23 cellular contexts compared by ENCODE assay signal in the genomic region with DNA sequence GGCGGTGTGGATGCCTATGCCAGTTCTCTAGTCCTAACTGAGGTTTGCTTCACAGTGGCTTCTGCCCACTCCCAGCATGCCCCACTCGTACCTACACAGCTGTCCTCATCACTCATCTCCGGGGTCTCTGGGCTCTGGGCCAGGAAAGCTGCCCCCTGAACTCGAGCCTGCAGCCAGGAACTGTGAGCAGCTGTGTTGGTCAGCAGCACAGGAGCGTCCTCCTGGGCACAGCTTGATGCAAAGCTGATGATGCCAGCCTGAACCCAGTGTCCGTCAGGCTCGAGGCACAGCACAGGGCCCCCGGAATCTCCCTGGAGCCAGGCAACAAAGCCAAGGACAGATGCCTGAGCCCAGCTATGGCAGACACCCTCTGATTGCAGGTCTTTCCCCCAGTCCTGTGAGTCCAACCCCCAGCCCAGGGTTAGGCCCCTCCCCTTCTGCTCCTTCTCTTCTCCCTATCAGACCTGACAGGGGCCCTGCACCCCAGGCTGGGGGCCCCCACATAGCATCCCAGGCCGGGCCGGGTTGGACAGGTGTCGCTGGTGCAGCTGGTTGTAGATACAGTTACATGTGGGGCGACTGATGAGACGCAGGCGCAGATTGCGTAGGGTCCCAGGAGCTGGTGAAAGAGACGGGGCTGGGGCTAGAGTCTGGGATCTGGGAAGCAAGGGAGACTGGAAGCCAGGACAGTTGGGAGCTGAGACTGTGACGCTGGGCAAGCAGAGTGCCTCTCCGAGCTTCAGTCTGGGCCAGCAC. TPM values are rescaled to one million over a fixed set of nuclear protein-coding genes. Genes with fewer than 3 reads are reported as not detected.
A peak's percentile ranks its signal among the peaks of the same experiment; 100 is the strongest.
DNase-seq lines count a peak whose midpoint lies in the region; ATAC-seq and TF ChIP-seq lines count a peak whose summit lies in the region.
"Had no signal": no experiment of that assay in that cellular context is flagged by ENCODE, and none has a peak within 500 bp of the region (broad histone marks: within the 10 kb centered on the region; RNA-seq: fewer than 3 reads in every experiment).

No MANE protein-coding gene starts in this region.

- H3K4me3 Mint-ChIP-seq in brain (peak overlapping the region in 2 of 5 experiments; percentile 50 to 55), nephron (peak overlapping the region in 2 of 3 experiments; percentile 20 to 78)
- H3K4me3 Mint-ChIP-seq: T-helper 17 cell had no signal

- H3K9ac ChIP-seq in MM.1S (ENCODE audit: low read length) = no peak overlapping the region

- H3K27ac Mint-ChIP-seq in brain (peak overlapping the region; percentile 37 to 94 (median 71)), nephron (peak overlapping the region; percentile 74 to 91 (median 85))
- H3K27ac Mint-ChIP-seq: T-helper 17 cell had no signal

- no peaks in the 10 kb centered on the region for H3K9me2 ChIP-seq in MM.1S (replicated peaks; ENCODE audit: insufficient read depth, low read length)

- 84% methylated on average over 18 of the region's 18 CpGs for WGBS in right cardiac atrium

- 0 out of 2 replicates have a peak, but pooled peaks cover 4% of the 10 kb centered on the region for H3F3A ChIP-seq in MM.1S (ENCODE audit: insufficient read depth, low read length)

- no peak overlapping the region for H3K4me3 ChIP-seq in right cardiac atrium (ENCODE audit: low read length)
- H3K4me3 ChIP-seq in lower lobe of right lung = no peak overlapping the region
- H3K4me3 ChIP-seq in MM.1S (ENCODE audit: low read length) = no peak overlapping the region
- H3K4me3 ChIP-seq: adrenal gland, skin epidermis, transverse colon had no signal

- no peak overlapping the region for H3K27ac ChIP-seq in right cardiac atrium (ENCODE audit: low read length)
- H3K27ac ChIP-seq in lower lobe of right lung = no peak overlapping the region
- H3K27ac ChIP-seq in MM.1S (ENCODE audit: low read length) = no peak overlapping the region
- H3K27ac ChIP-seq: brain microvascular endothelial cell, transverse colon had no signal

- intact Hi-C loops in right cardiac atrium (cut with DNase I) = no loop called here
- intact Hi-C loops in left ventricle myocardium superior (cut with micrococcal nuclease) = no loop called here
- intact Hi-C loops in lower lobe of right lung (cut with DNase I) = no loop called here

- no peak overlapping the region for H3K4me2 ChIP-seq in MM.1S (ENCODE audit: low read depth, low read length)

- peaks cover 42% of the 10 kb centered on the region for H3K4me1 Mint-ChIP-seq in brain
- peaks cover 21% of the 10 kb centered on the region for H3K4me1 Mint-ChIP-seq in nephron

- ATAC-seq in right cardiac atrium (no peak), left ventricle myocardium superior (no peak), lower lobe of right lung (no peak), HG02973 (IDR thresholded peaks at IDR 0.05; ENCODE audit: unreplicated experiment) (no peak)
- ATAC-seq: Panc1, T-helper 17 cell had no signal

- no peak for TF ChIP-seq CTCF in brain (conservative IDR thresholded peaks at IDR 0.05)
- no peak for TF ChIP-seq CTCF in nephron (IDR thresholded peaks at IDR 0.05; ENCODE audit: unreplicated experiment in 3 of 3)
- no peak for TF ChIP-seq CTCF in lower lobe of right lung (IDR thresholded peaks at IDR 0.05)
- no peak for TF ChIP-seq CTCF in MM.1S (IDR thresholded peaks at IDR 0.05; ENCODE audit: low read length)

- H3K36me3 ChIP-seq in lower lobe of right lung (peaks cover 66% of the 10 kb centered on the region), MM.1S (replicated peaks; ENCODE audit: insufficient read depth, low read length) (no peaks in the 10 kb centered on the region)
- H3K36me3 ChIP-seq: transverse colon had no signal

- H3K9me3 ChIP-seq in right cardiac atrium (ENCODE audit: control insufficient read depth, low read length) = no peaks in the 10 kb centered on the region
- no peaks in the 10 kb centered on the region for H3K9me3 ChIP-seq in lower lobe of right lung
- H3K9me3 ChIP-seq in MM.1S (replicated peaks; ENCODE audit: insufficient read depth, low read length) = no peaks in the 10 kb centered on the region
- H3K9me3 ChIP-seq: adrenal gland, transverse colon had no signal

- no peaks in the 10 kb centered on the region for H4K20me1 ChIP-seq in MM.1S (ENCODE audit: insufficient read depth, low read length)

- no peak overlapping the region for H2AFZ ChIP-seq in MM.1S (ENCODE audit: low read length)

- H3K4me1 ChIP-seq in right cardiac atrium (ENCODE audit: control insufficient read depth, insufficient read depth, low read length) = no peaks in the 10 kb centered on the region
- H3K4me1 ChIP-seq in lower lobe of right lung = no peaks in the 10 kb centered on the region
- H3K4me1 ChIP-seq in MM.1S (ENCODE audit: low read length) = no peaks in the 10 kb centered on the region
- H3K4me1 ChIP-seq: adrenal gland, transverse colon had no signal

- H3K27me3 ChIP-seq in right cardiac atrium (ENCODE audit: control insufficient read depth, insufficient read depth) = no peaks in the 10 kb centered on the region
- H3K27me3 ChIP-seq in lower lobe of right lung (ENCODE audit: low read depth) = no peaks in the 10 kb centered on the region
- no peaks in the 10 kb centered on the region for H3K27me3 ChIP-seq in MM.1S (replicated peaks; ENCODE audit: insufficient read depth, low read length)
- H3K27me3 ChIP-seq: adrenal gland, brain microvascular endothelial cell, transverse colon had no signal

- H3K9me3 Mint-ChIP-seq in brain (no peaks in the 10 kb centered on the region), nephron (no peaks in the 10 kb centered on the region)

- no peaks in the 10 kb centered on the region for H3K27me3 Mint-ChIP-seq in brain
- peaks cover 3% of the 10 kb centered on the region for H3K27me3 Mint-ChIP-seq in nephron (ENCODE audit: low read depth)
- H3K27me3 Mint-ChIP-seq: T-helper 17 cell had no signal

- peaks cover 2% of the 10 kb centered on the region; the same call in 1 of the 2 replicates for H3K79me2 ChIP-seq in MM.1S (ENCODE audit: low read length)

- H3K36me3 Mint-ChIP-seq in brain (peaks cover 20% of the 10 kb centered on the region), nephron (ENCODE audit: low read depth) (peaks cover 16% of the 10 kb centered on the region)

- peak in 2 of 3 donors; percentile 39 to 41 for DNase-seq in right cardiac atrium
- no peak for DNase-seq in left ventricle myocardium superior
- no peak for DNase-seq in lower lobe of right lung
- DNase-seq in MM.1S = no peak
- DNase-seq in Ammon's horn (ENCODE audit: low spot score) = no peak
- DNase-seq: activated naive CD4-positive, alpha-beta T cell; activated T-cell treated with anti-CD3 and anti-CD28 coated beads, Interleukin-2, amount 50 U/mL, for 1 hour; adrenal gland; brain microvascular endothelial cell; DMS53; effector CD4-positive, alpha-beta T cell; erythroblast; head of caudate nucleus; mammary epithelial cell; NCI-H2029; NCI-H69; T-helper 17 cell; transverse colon had no signal

RNA-seq across cellular contexts. Expression of a gene that starts 2.7 kb away (rescaled TPM):
- 1 to 10 TPM in 2 of 4 donors, under 1 TPM in 2; 0.36 to 1.5 (median 0.88) TPM for total RNA-seq in right cardiac atrium
- polyA plus RNA-seq in right cardiac atrium = 0.79 TPM
- total RNA-seq in left ventricle myocardium superior = 0.87 TPM
- polyA plus RNA-seq in brain (ENCODE audit: insufficient read depth, low read depth, low replicate concordance) = 0.58 TPM
- 2.4 TPM for total RNA-seq in lower lobe of right lung

RNA-seq across cellular contexts. Expression of a gene that starts 8.5 kb away (rescaled TPM):
- total RNA-seq in right cardiac atrium = 10 to 100 TPM; 40.8 to 56.0 (median 47.1) TPM
- 68.0 TPM for polyA plus RNA-seq in right cardiac atrium
- total RNA-seq in left ventricle myocardium superior = 39.9 TPM
- polyA plus RNA-seq in brain (ENCODE audit: insufficient read depth, low read depth, low replicate concordance) = 131 TPM
- 65.6 TPM for total RNA-seq in lower lobe of right lung

RNA-seq across cellular contexts. Expression of a gene that starts 11.8 kb away (rescaled TPM):
- total RNA-seq in right cardiac atrium = 10 to 100 TPM in 1 of 4 donors, 1 to 10 TPM in 3; 7.8 to 10.3 (median 9.3) TPM
- 6.4 TPM for polyA plus RNA-seq in right cardiac atrium
- 9.9 TPM for total RNA-seq in left ventricle myocardium superior
- 25.8 TPM for polyA plus RNA-seq in brain (ENCODE audit: insufficient read depth, low read depth, low replicate concordance)
- 23.1 TPM for total RNA-seq in lower lobe of right lung

RNA-seq across cellular contexts. Expression of a gene that starts 12.0 kb away (rescaled TPM):
- total RNA-seq in right cardiac atrium (1 to 10 TPM; 4.6 to 6.6 (median 4.9) TPM), left ventricle myocardium superior (3.9 TPM), lower lobe of right lung (8.2 TPM)
- polyA plus RNA-seq in right cardiac atrium (5.7 TPM), brain (ENCODE audit: insufficient read depth, low read depth, low replicate concordance) (13.8 TPM)

RNA-seq across cellular contexts. Expression of a gene that starts 22.1 kb away (rescaled TPM):
- 10 to 100 TPM; 43.8 to 50.8 (median 48.3) TPM for total RNA-seq in right cardiac atrium
- polyA plus RNA-seq in right cardiac atrium = 42.2 TPM
- 90.5 TPM for total RNA-seq in left ventricle myocardium superior
- polyA plus RNA-seq in brain (ENCODE audit: insufficient read depth, low read depth, low replicate concordance) = 58.6 TPM
- total RNA-seq in lower lobe of right lung = 37.6 TPM

Comparison
In these comparisons a context has a peak if more than half of its experiments do, and no peak if none do; other contexts are left out.
1. DNase-seq: peak in right cardiac atrium (2 of 3); none in left ventricle myocardium superior (single experiment), lower lobe of right lung (single experiment), MM.1S (single experiment) and Ammon's horn (single experiment).